In genomic region chr4:40698733-40699132, GRCh38 we compare ENCODE assay signal across 23 cellular contexts. TPM values are rescaled to one million over a fixed set of nuclear protein-coding genes. Genes with fewer than 3 reads are reported as not detected.
"Had no signal": no experiment of that assay in that cellular context is flagged by ENCODE, and none has a peak within 500 bp of the region (broad histone marks: within the 10 kb centered on the region; RNA-seq: fewer than 3 reads in every experiment).

No MANE protein-coding gene starts in this region.

- H3K27me3 Mint-ChIP-seq: activated B cell treated with CpG ODN at 0.5 μM for 24 hours; activated naive CD8-positive, alpha-beta T cell treated with anti-CD3 and anti-CD28 coated beads, Interleukin-2, amount 10 ng/mL, durations not matched to agents 7 days and 5 days; T-helper 17 cell had no signal

- H3K9me3 Mint-ChIP-seq: activated B cell treated with CpG ODN at 0.5 μM for 24 hours; activated naive CD8-positive, alpha-beta T cell treated with anti-CD3 and anti-CD28 coated beads, Interleukin-2, amount 10 ng/mL, durations not matched to agents 7 days and 5 days had no signal

- H3K4me3 Mint-ChIP-seq: activated B cell treated with CpG ODN at 0.5 μM for 24 hours; activated CD4-positive, alpha-beta memory T cell treated with anti-CD3 and anti-CD28 coated beads, Interleukin-2, amount 10 ng/mL, durations not matched to agents 7 days and 5 days; activated naive CD8-positive, alpha-beta T cell treated with anti-CD3 and anti-CD28 coated beads, Interleukin-2, amount 10 ng/mL, durations not matched to agents 7 days and 5 days; T-helper 17 cell had no signal

- H3K4me3 ChIP-seq: adrenal gland, colonic mucosa had no signal

- H3K27me3 ChIP-seq: adrenal gland, colonic mucosa had no signal

- H3K27ac ChIP-seq: adrenal gland, colonic mucosa had no signal

- H3K27ac Mint-ChIP-seq: activated B cell treated with CpG ODN at 0.5 μM for 24 hours; activated CD4-positive, alpha-beta memory T cell treated with anti-CD3 and anti-CD28 coated beads, Interleukin-2, amount 10 ng/mL, durations not matched to agents 7 days and 5 days; activated naive CD8-positive, alpha-beta T cell treated with anti-CD3 and anti-CD28 coated beads, Interleukin-2, amount 10 ng/mL, durations not matched to agents 7 days and 5 days; T-helper 17 cell had no signal

- H3K36me3 ChIP-seq: adrenal gland, colonic mucosa had no signal

- DNase-seq: activated B cell treated with CpG ODN at 0.5 μM for 24 hours; activated CD4-positive, alpha-beta memory T cell treated with anti-CD3 and anti-CD28 coated beads, Interleukin-2, amount 10 ng/mL, durations not matched to agents 7 days and 5 days; activated CD4-positive, alpha-beta T cell treated with anti-CD3 and anti-CD28 coated beads for 1 hour; activated CD4-positive, alpha-beta T cell treated with anti-CD3 and anti-CD28 coated beads, Interleukin-2, amount 50 U/mL, for 1 hour; activated naive CD4-positive, alpha-beta T cell treated with anti-CD3 and anti-CD28 coated beads, Interleukin-2, amount 50 U/mL, for 16 hours; activated naive CD8-positive, alpha-beta T cell treated with anti-CD3 and anti-CD28 coated beads, Interleukin-2, amount 10 ng/mL, durations not matched to agents 7 days and 5 days; adrenal gland; anterior cingulate cortex; colonic mucosa; Karpas-422; MM.1S; NCI-H1105; NCI-H1436 treated with DMSO at 0.1 percent for 48 hours; NCI-H187; NCI-H2081; NCI-H446; NCI-H524; SHP77 treated with DMSO at 0.1 percent for 48 hours; T-helper 17 cell; T-helper 9 cell had no signal

- H3K4me1 Mint-ChIP-seq: activated B cell treated with CpG ODN at 0.5 μM for 24 hours had no signal

- H3K9me3 ChIP-seq: adrenal gland, colonic mucosa had no signal

- H3K36me3 Mint-ChIP-seq: activated naive CD8-positive, alpha-beta T cell treated with anti-CD3 and anti-CD28 coated beads, Interleukin-2, amount 10 ng/mL, durations not matched to agents 7 days and 5 days had no signal

- ATAC-seq: PC-3, T-helper 17 cell had no signal

- H3K4me1 ChIP-seq: adrenal gland, colonic mucosa had no signal

RNA-seq across cellular contexts. Expression of gene NSUN7, which starts 51.0 kb away (rescaled TPM):
- total RNA-seq: activated CD8-positive, alpha-beta memory T cell treated with anti-CD3 and anti-CD28 coated beads for 36 hours; cardiac septum had no signal
